Comparison of ENCODE assay signal across 8 cellular contexts in the genomic region with DNA sequence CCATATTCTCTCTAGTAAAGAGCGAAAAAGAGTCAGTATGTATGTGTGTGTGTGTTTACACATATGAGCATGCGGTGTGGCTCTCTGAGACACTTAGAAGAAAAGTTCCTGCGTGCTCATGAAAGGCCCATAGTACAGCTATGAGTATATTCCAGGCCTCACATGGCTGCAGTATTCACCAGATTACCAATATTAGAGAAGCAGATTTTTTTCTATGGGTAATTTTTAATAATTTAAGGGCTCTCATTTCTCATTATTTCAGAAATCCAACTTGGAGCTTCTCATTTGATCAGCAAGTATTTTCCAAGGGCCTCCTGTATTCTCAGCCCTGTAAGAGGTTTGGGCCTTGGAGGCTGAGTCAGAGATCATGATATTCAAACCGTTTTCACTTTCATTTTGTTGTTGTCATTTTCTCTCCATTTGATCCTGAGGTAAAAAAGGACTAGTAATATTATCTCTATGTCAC.
DNase-seq lines count a peak whose midpoint lies in the region; ATAC-seq and FAIRE-seq lines count a peak whose summit lies in the region.

No MANE protein-coding gene starts in this region.

- H3K4me3 Mint-ChIP-seq in activated T-helper 2 cell treated with anti-CD3 and anti-CD28 coated beads, Interferon-gamma antibody, Interleukin-2, Interleukin-4, amounts not matched to agents 10 μg/mL and 5 μg/mL and 100 μg/mL, durations not matched to agents 14 hours and 24 hours and 36 hours (ENCODE audit: low read depth): peak overlapping the region; percentile 68

- H3K9me3 Mint-ChIP-seq in activated T-helper 2 cell treated with anti-CD3 and anti-CD28 coated beads, Interferon-gamma antibody, Interleukin-2, Interleukin-4, amounts not matched to agents 10 μg/mL and 5 μg/mL and 100 μg/mL, durations not matched to agents 14 hours and 24 hours and 36 hours: no peaks in the 10 kb centered on the region

- H3K27ac Mint-ChIP-seq in activated T-helper 2 cell treated with anti-CD3 and anti-CD28 coated beads, Interferon-gamma antibody, Interleukin-2, Interleukin-4, amounts not matched to agents 10 μg/mL and 5 μg/mL and 100 μg/mL, durations not matched to agents 14 hours and 24 hours and 36 hours: peak overlapping the region; percentile 82

- FAIRE-seq in urothelium cell line (lab: Jason Lieb, UNC): no peak

- H3K4me1 Mint-ChIP-seq in activated T-helper 2 cell treated with anti-CD3 and anti-CD28 coated beads, Interferon-gamma antibody, Interleukin-2, Interleukin-4, amounts not matched to agents 10 μg/mL and 5 μg/mL and 100 μg/mL, durations not matched to agents 14 hours and 24 hours and 36 hours (ENCODE audit: low read depth): peaks cover 40% of the 10 kb centered on the region

- intact Hi-C loops in activated T-helper 2 cell treated with anti-CD3 and anti-CD28 coated beads, Interferon-gamma antibody, Interleukin-2, Interleukin-4, amounts not matched to agents 10 μg/mL and 5 μg/mL and 100 μg/mL, durations not matched to agents 14 hours and 24 hours and 36 hours (cut with micrococcal nuclease): loop anchor here (1.0 to 2.0 kb wide), 5 partner anchors 19 to 73 kb away; no protein-coding TSS in a partner anchor

- peak; percentile 25 for DNase-seq in GM03348 (ENCODE audit: low spot score)
- peak; percentile 60 for DNase-seq in HT1080 (ENCODE audit: low read depth)
- peak; percentile 21 for DNase-seq in activated T-helper 2 cell treated with anti-CD3 and anti-CD28 coated beads, Interferon-gamma antibody, Interleukin-2, Interleukin-4, amounts not matched to agents 10 μg/mL and 5 μg/mL and 100 μg/mL, durations not matched to agents 14 hours and 24 hours and 36 hours (ENCODE audit: low spot score)
- peak; percentile 75 for DNase-seq in iris pigment epithelial cell (ENCODE audit: low read depth)
- DNase-seq in urothelium cell line (ENCODE audit: low spot score): peak; percentile 28
- DNase-seq in NK-92 (lab: John Stamatoyannopoulos, UW; ENCODE audit: unreplicated experiment): no peak
- DNase-seq in NCI-H1105 treated with DMSO at 0.1 percent for 48 hours (lab: John Stamatoyannopoulos, UW): no peak

- H3K36me3 Mint-ChIP-seq in activated T-helper 2 cell treated with anti-CD3 and anti-CD28 coated beads, Interferon-gamma antibody, Interleukin-2, Interleukin-4, amounts not matched to agents 10 μg/mL and 5 μg/mL and 100 μg/mL, durations not matched to agents 14 hours and 24 hours and 36 hours (ENCODE audit: low read depth): no peaks in the 10 kb centered on the region

- H3K27me3 Mint-ChIP-seq in activated T-helper 2 cell treated with anti-CD3 and anti-CD28 coated beads, Interferon-gamma antibody, Interleukin-2, Interleukin-4, amounts not matched to agents 10 μg/mL and 5 μg/mL and 100 μg/mL, durations not matched to agents 14 hours and 24 hours and 36 hours (ENCODE audit: low read depth): no peaks in the 10 kb centered on the region

- ATAC-seq in GM21526 (IDR thresholded peaks at IDR 0.05; ENCODE audit: low FRiP score, unreplicated experiment): peak; percentile 95

Comparison
In these comparisons a context has a peak if more than half of its experiments do, and no peak if none do; other contexts are left out.
1. DNase-seq: peak in GM03348 (single experiment), HT1080 (single experiment), activated T-helper 2 cell treated with anti-CD3 and anti-CD28 coated beads, Interferon-gamma antibody, Interleukin-2, Interleukin-4, amounts not matched to agents 10 μg/mL and 5 μg/mL and 100 μg/mL, durations not matched to agents 14 hours and 24 hours and 36 hours (single experiment), iris pigment epithelial cell (single experiment) and urothelium cell line (single experiment); none in NK-92 (single experiment) and NCI-H1105 treated with DMSO at 0.1 percent for 48 hours (single experiment).